In genomic region chr15:101288905-101289513, GRCh38 we compare ENCODE assay signal across 7 cellular contexts. TPM values are rescaled to one million over a fixed set of nuclear protein-coding genes. Genes with fewer than 3 reads are reported as not detected.
A peak's percentile ranks its signal among the peaks of the same experiment; 100 is the strongest.
DNase-seq lines count a peak whose midpoint lies in the region; FAIRE-seq and TF ChIP-seq lines count a peak whose summit lies in the region.

No MANE protein-coding gene starts in this region.

- peaks cover 37% of the 10 kb centered on the region for H3K36me3 Mint-ChIP-seq in mesothelial cell of epicardium

- peak; percentile 15 for FAIRE-seq in RCC 7860 (lab: Jason Lieb, UNC)

- no peak overlapping the region for H3K27ac ChIP-seq in colonic mucosa

- no peaks in the 10 kb centered on the region for H3K9me3 ChIP-seq in colonic mucosa

- no peak overlapping the region for H3K9ac ChIP-seq in colonic mucosa (ENCODE audit: low read depth in 2 of 2, low read length in 2 of 2)

- H3K27me3 ChIP-seq in H7 (ENCODE audit: control insufficient read depth, insufficient read depth, low read length) (no peaks in the 10 kb centered on the region), colonic mucosa (no peaks in the 10 kb centered on the region)

- no peak overlapping the region for H3K27ac Mint-ChIP-seq in mesothelial cell of epicardium

- peaks cover 2% of the 10 kb centered on the region for H3K4me1 ChIP-seq in colonic mucosa

- no peaks in the 10 kb centered on the region for H3K9me3 Mint-ChIP-seq in mesothelial cell of epicardium

- H3K27me3 Mint-ChIP-seq in mesothelial cell of epicardium (ENCODE audit: low read depth), result no peaks in the 10 kb centered on the region

- intact Hi-C loops in colonic mucosa (cut with DNase I), result no loop called here

- TF ChIP-seq CTCF in colonic mucosa (IDR thresholded peaks at IDR 0.05) (peak; percentile 74), mesothelial cell of epicardium (IDR thresholded peaks at IDR 0.05; ENCODE audit: unreplicated experiment) (peak; percentile 66)

- peaks cover 29% of the 10 kb centered on the region for H3K36me3 ChIP-seq in H7 (replicated peaks; ENCODE audit: control insufficient read depth, insufficient read depth, low read length)
- peaks cover 3% of the 10 kb centered on the region for H3K36me3 ChIP-seq in colonic mucosa

- peaks cover 22% of the 10 kb centered on the region for H3K4me1 Mint-ChIP-seq in mesothelial cell of epicardium

- H3K4me3 ChIP-seq in H7 (ENCODE audit: insufficient read depth, low read depth, low read length) (no peak overlapping the region), colonic mucosa (no peak overlapping the region)

- no peak overlapping the region for H3K4me3 Mint-ChIP-seq in mesothelial cell of epicardium

- DNase-seq in DMS114 treated with DMSO at 0.1 percent for 48 hours (lab: John Stamatoyannopoulos, UW; ENCODE audit: unreplicated experiment) (peak; percentile 57), H7 (peak; percentile 69), RCC 7860 (ENCODE audit: low spot score) (peak; percentile 25), colonic mucosa (no peak), mesothelial cell of epicardium (ENCODE audit: low spot score in 2 of 2, unreplicated experiment in 2 of 2) (no peak), activated gamma-delta T cell treated with Interleukin-2 at 50 U/mL for 16 hours (no peak), retina (no peak)

RNA-seq across cellular contexts. Expression of gene SNRPA1, which starts 6.0 kb away (rescaled TPM):
- total RNA-seq in H7 (2014; rRNA removed; shearing (Covaris generic)), result 32.3 and 35.5 TPM in 2 replicates
- total RNA-seq in colonic mucosa, result 10 to 100 TPM; 52.6 to 82.7 TPM
- total RNA-seq in mesothelial cell of epicardium, result 82.2 to 86.2 TPM (median 82.8 TPM) in 3 replicates

RNA-seq across cellular contexts. Expression of gene SELENOS, which starts 11.7 kb away (rescaled TPM):
- total RNA-seq in H7 (2014; rRNA removed; shearing (Covaris generic)), result 52.2 and 55.5 TPM in 2 replicates
- 100 to 1,000 TPM in 1 of 2 donors, 10 to 100 TPM in 1; 85.8 to 121 TPM for total RNA-seq in colonic mucosa
- 38.1 to 45.2 TPM (median 44.7 TPM) in 3 replicates for total RNA-seq in mesothelial cell of epicardium

RNA-seq across cellular contexts. Expression of gene CHSY1, which starts 37.2 kb away (rescaled TPM):
- total RNA-seq in H7 (2014; rRNA removed; shearing (Covaris generic)), result 45.8 and 64.9 TPM in 2 replicates
- total RNA-seq in colonic mucosa (10 to 100 TPM; 12.3 to 13.7 TPM), mesothelial cell of epicardium (65.1 to 71.6 TPM (median 69.3 TPM) in 3 replicates)

Comparison
In these comparisons a context has a peak if more than half of its experiments do, and no peak if none do; other contexts are left out.
1. DNase-seq: peak in DMS114 treated with DMSO at 0.1 percent for 48 hours (single experiment), H7 (single experiment) and RCC 7860 (single experiment); none in colonic mucosa (single experiment), mesothelial cell of epicardium (0 of 2), activated gamma-delta T cell treated with Interleukin-2 at 50 U/mL for 16 hours (single experiment) and retina (single experiment).